ENCODE assay signal across 21 cellular contexts in genomic region chr14:68543516-68543915, GRCh38.
DNase-seq lines count a peak whose midpoint lies in the region; FAIRE-seq and TF ChIP-seq lines count a peak whose summit lies in the region.
"Had no signal": no experiment of that assay in that cellular context is flagged by ENCODE, and none has a peak within 500 bp of the region (broad histone marks: within the 10 kb centered on the region; RNA-seq: fewer than 3 reads in every experiment).

No MANE protein-coding gene starts in this region.

- H3K27me3 ChIP-seq in astrocyte (ENCODE audit: insufficient read depth, low read length) = no peaks in the 10 kb centered on the region
- H3K27me3 ChIP-seq in hepatocyte = no peaks in the 10 kb centered on the region
- H3K27me3 ChIP-seq: dorsolateral prefrontal cortex, neural progenitor cell had no signal

- no peaks in the 10 kb centered on the region for H3K9me2 ChIP-seq in hepatocyte (replicated peaks; ENCODE audit: insufficient read depth)

- intact Hi-C loops in activated T-helper 2 cell treated with anti-CD3 and anti-CD28 coated beads, Interferon-gamma antibody, Interleukin-2, Interleukin-4, amounts not matched to agents 10 μg/mL and 5 μg/mL and 100 μg/mL, durations not matched to agents 14 hours and 24 hours and 36 hours (cut with micrococcal nuclease) = no loop called here

- no peaks in the 10 kb centered on the region for H3K27me3 Mint-ChIP-seq in astrocyte (ENCODE audit: low read depth, unreplicated experiment)
- no peaks in the 10 kb centered on the region for H3K27me3 Mint-ChIP-seq in activated T-helper 2 cell treated with anti-CD3 and anti-CD28 coated beads, Interferon-gamma antibody, Interleukin-2, Interleukin-4, amounts not matched to agents 10 μg/mL and 5 μg/mL and 100 μg/mL, durations not matched to agents 14 hours and 24 hours and 36 hours (ENCODE audit: low read depth)
- H3K27me3 Mint-ChIP-seq: activated CD8-positive, alpha-beta memory T cell treated with anti-CD3 and anti-CD28 coated beads, Interleukin-2, amount 10 ng/mL, durations not matched to agents 7 days and 5 days; memory B cell; stimulated activated naive B cell treated with anti-CD40 and anti-IgM and Interleukin-4, amounts not matched to agents 10 μg/mL and 1 μg/mL and 100 μg/mL, for 72 hours had no signal

- H3K9me3 Mint-ChIP-seq in astrocyte (ENCODE audit: unreplicated experiment) = no peaks in the 10 kb centered on the region
- H3K9me3 Mint-ChIP-seq in activated T-helper 2 cell treated with anti-CD3 and anti-CD28 coated beads, Interferon-gamma antibody, Interleukin-2, Interleukin-4, amounts not matched to agents 10 μg/mL and 5 μg/mL and 100 μg/mL, durations not matched to agents 14 hours and 24 hours and 36 hours = no peaks in the 10 kb centered on the region
- H3K9me3 Mint-ChIP-seq: stimulated activated naive B cell treated with anti-CD40 and anti-IgM and Interleukin-4, amounts not matched to agents 10 μg/mL and 1 μg/mL and 100 μg/mL, for 72 hours; T-helper 1 cell treated with Interleukin-12 subunit alpha and Interleukin-12 subunit beta and Interleukin-4 antibody, amounts not matched to agents 30 μg/mL and 1 μg/mL, for 36 hours had no signal

- H3K9me3 ChIP-seq in astrocyte (ENCODE audit: insufficient read depth, low read depth, low read length) (no peaks in the 10 kb centered on the region), hepatocyte (ENCODE audit: low read depth) (no peaks in the 10 kb centered on the region)

- no peaks in the 10 kb centered on the region for H3K36me3 Mint-ChIP-seq in astrocyte (ENCODE audit: low read depth, unreplicated experiment)
- no peaks in the 10 kb centered on the region for H3K36me3 Mint-ChIP-seq in activated T-helper 2 cell treated with anti-CD3 and anti-CD28 coated beads, Interferon-gamma antibody, Interleukin-2, Interleukin-4, amounts not matched to agents 10 μg/mL and 5 μg/mL and 100 μg/mL, durations not matched to agents 14 hours and 24 hours and 36 hours (ENCODE audit: low read depth)
- H3K36me3 Mint-ChIP-seq: activated CD8-positive, alpha-beta memory T cell treated with anti-CD3 and anti-CD28 coated beads, Interleukin-2, amount 10 ng/mL, durations not matched to agents 7 days and 5 days had no signal

- DNase-seq in GM12891 (ENCODE audit: insufficient read length, low spot score) (no peak), astrocyte (ENCODE audit: low read depth) (no peak), hepatocyte (ENCODE audit: low spot score) (no peak), D341Med (ENCODE audit: low spot score) (no peak), NCI-H524 treated with DMSO at 0.1 percent for 48 hours (lab: John Stamatoyannopoulos, UW) (no peak)
- DNase-seq in activated effector memory CD4-positive, alpha-beta T cell treated with Interleukin-2 at 50 U/mL for 16 hours = no peak
- DNase-seq in activated T-helper 2 cell treated with anti-CD3 and anti-CD28 coated beads, Interferon-gamma antibody, Interleukin-2, Interleukin-4, amounts not matched to agents 10 μg/mL and 5 μg/mL and 100 μg/mL, durations not matched to agents 14 hours and 24 hours and 36 hours (ENCODE audit: low spot score) = no peak
- DNase-seq: activated CD4-positive, CD25-positive, alpha-beta regulatory T cell; activated CD8-positive, alpha-beta memory T cell treated with anti-CD3 and anti-CD28 coated beads, Interleukin-2, amount 10 ng/mL, durations not matched to agents 7 days and 5 days; activated gamma-delta T cell; AML-193; dorsolateral prefrontal cortex; NCI-H82; RPMI8226; stimulated activated naive B cell treated with anti-CD40 and anti-IgM and Interleukin-4, amounts not matched to agents 10 μg/mL and 1 μg/mL and 100 μg/mL, for 72 hours had no signal

- TF ChIP-seq CTCF in astrocyte (IDR thresholded peaks at IDR 0.05; ENCODE audit: insufficient read depth, low read depth, low read length) = no peak
- TF ChIP-seq CTCF in hepatocyte (IDR thresholded peaks at IDR 0.05; ENCODE audit: poor library complexity) = no peak

- peak overlapping the region; percentile 32 for H3K4me3 ChIP-seq in astrocyte (ENCODE audit: insufficient read depth, low read depth, low read length)
- H3K4me3 ChIP-seq in hepatocyte = no peak overlapping the region
- H3K4me3 ChIP-seq in skin epidermis = no peak overlapping the region
- H3K4me3 ChIP-seq: dorsolateral prefrontal cortex, neural progenitor cell had no signal

- H3K4me1 ChIP-seq in astrocyte (ENCODE audit: insufficient read depth, low read length) (peaks cover 36% of the 10 kb centered on the region), hepatocyte (ENCODE audit: insufficient read depth) (peaks cover 22% of the 10 kb centered on the region)

- H3K27ac Mint-ChIP-seq in astrocyte (ENCODE audit: unreplicated experiment) = no peak overlapping the region
- H3K27ac Mint-ChIP-seq in activated T-helper 2 cell treated with anti-CD3 and anti-CD28 coated beads, Interferon-gamma antibody, Interleukin-2, Interleukin-4, amounts not matched to agents 10 μg/mL and 5 μg/mL and 100 μg/mL, durations not matched to agents 14 hours and 24 hours and 36 hours = no peak overlapping the region
- H3K27ac Mint-ChIP-seq: activated CD8-positive, alpha-beta memory T cell treated with anti-CD3 and anti-CD28 coated beads, Interleukin-2, amount 10 ng/mL, durations not matched to agents 7 days and 5 days; neural progenitor cell; T-helper 1 cell treated with Interleukin-12 subunit alpha and Interleukin-12 subunit beta and Interleukin-4 antibody, amounts not matched to agents 30 μg/mL and 1 μg/mL, for 36 hours had no signal

- H3K4me3 Mint-ChIP-seq in astrocyte (ENCODE audit: unreplicated experiment) = no peak overlapping the region
- H3K4me3 Mint-ChIP-seq in activated T-helper 2 cell treated with anti-CD3 and anti-CD28 coated beads, Interferon-gamma antibody, Interleukin-2, Interleukin-4, amounts not matched to agents 10 μg/mL and 5 μg/mL and 100 μg/mL, durations not matched to agents 14 hours and 24 hours and 36 hours (ENCODE audit: low read depth) = no peak overlapping the region
- H3K4me3 Mint-ChIP-seq: activated CD8-positive, alpha-beta memory T cell treated with anti-CD3 and anti-CD28 coated beads, Interleukin-2, amount 10 ng/mL, durations not matched to agents 7 days and 5 days; memory B cell; neural progenitor cell; stimulated activated naive B cell treated with anti-CD40 and anti-IgM and Interleukin-4, amounts not matched to agents 10 μg/mL and 1 μg/mL and 100 μg/mL, for 72 hours; T-helper 1 cell treated with Interleukin-12 subunit alpha and Interleukin-12 subunit beta and Interleukin-4 antibody, amounts not matched to agents 30 μg/mL and 1 μg/mL, for 36 hours had no signal

- no peaks in the 10 kb centered on the region for H3K36me3 ChIP-seq in astrocyte (ENCODE audit: insufficient read depth, low read length)
- no peaks in the 10 kb centered on the region for H3K36me3 ChIP-seq in hepatocyte (replicated peaks; ENCODE audit: insufficient read depth, low read depth)
- H3K36me3 ChIP-seq: neural progenitor cell had no signal

- H3K4me2 ChIP-seq in astrocyte (ENCODE audit: low read length) (peak overlapping the region; percentile 72), hepatocyte (no peak overlapping the region)
- H3K4me2 ChIP-seq: neural progenitor cell had no signal

- FAIRE-seq in GM12891 (lab: Jason Lieb, UNC) (no peak), astrocyte (lab: Jason Lieb, UNC) (no peak)
- FAIRE-seq: D721Med, GM18507 had no signal

- 91% methylated on average over 3 of the region's 3 CpGs for WGBS in hepatocyte (ENCODE audit: low lambda C conversion rate, missing lambda C conversion rate)

- H4K20me1 ChIP-seq in astrocyte (ENCODE audit: insufficient read depth, low read length) = no peaks in the 10 kb centered on the region
- no peaks in the 10 kb centered on the region for H4K20me1 ChIP-seq in hepatocyte (ENCODE audit: insufficient read depth, poor library complexity, severe bottlenecking)

- H3K9ac ChIP-seq in astrocyte (ENCODE audit: low read length) = peak overlapping the region; percentile 17
- H3K9ac ChIP-seq: neural progenitor cell had no signal

- peaks cover 31% of the 10 kb centered on the region for H3K4me1 Mint-ChIP-seq in astrocyte (ENCODE audit: low read depth, unreplicated experiment)
- H3K4me1 Mint-ChIP-seq in activated T-helper 2 cell treated with anti-CD3 and anti-CD28 coated beads, Interferon-gamma antibody, Interleukin-2, Interleukin-4, amounts not matched to agents 10 μg/mL and 5 μg/mL and 100 μg/mL, durations not matched to agents 14 hours and 24 hours and 36 hours (ENCODE audit: low read depth) = peaks cover 6% of the 10 kb centered on the region
- H3K4me1 Mint-ChIP-seq: activated CD8-positive, alpha-beta memory T cell treated with anti-CD3 and anti-CD28 coated beads, Interleukin-2, amount 10 ng/mL, durations not matched to agents 7 days and 5 days had no signal

- H3K27ac ChIP-seq in astrocyte (ENCODE audit: low read depth, low read length) (peak overlapping the region; percentile 89), hepatocyte (peak overlapping the region; percentile 62), skin epidermis (peak overlapping the region in 15 of 21 experiments; percentile 19 to 94 (median 65))
- H3K27ac ChIP-seq: neural progenitor cell had no signal

- no peak overlapping the region for H2AFZ ChIP-seq in astrocyte (ENCODE audit: low read depth, low read length)
- H2AFZ ChIP-seq in hepatocyte = no peak overlapping the region
- H2AFZ ChIP-seq: neural progenitor cell had no signal

- H3K79me2 ChIP-seq in astrocyte (ENCODE audit: insufficient read depth, low read length) = no peaks in the 10 kb centered on the region
- H3K79me2 ChIP-seq in hepatocyte = no peaks in the 10 kb centered on the region

- TF ChIP-seq POLR2A in GM12891 (IDR thresholded peaks at IDR 0.05; ENCODE audit: low read depth, low read length) = no peak

TF ChIP-seq in GM12891, 5 proteins besides CTCF, POLR2A, EP300 and RAD21:
- TF ChIP-seq SPI1 (IDR thresholded peaks at IDR 0.05; ENCODE audit: low read depth, low read length) = 0 out of 2 replicates have a peak, but pooled peaks have one; percentile 14
- TF ChIP-seq TAF1 (IDR thresholded peaks at IDR 0.05; ENCODE audit: low read depth, low read length) = no peak
